19 cellular contexts compared by ENCODE assay signal in the genomic region with DNA sequence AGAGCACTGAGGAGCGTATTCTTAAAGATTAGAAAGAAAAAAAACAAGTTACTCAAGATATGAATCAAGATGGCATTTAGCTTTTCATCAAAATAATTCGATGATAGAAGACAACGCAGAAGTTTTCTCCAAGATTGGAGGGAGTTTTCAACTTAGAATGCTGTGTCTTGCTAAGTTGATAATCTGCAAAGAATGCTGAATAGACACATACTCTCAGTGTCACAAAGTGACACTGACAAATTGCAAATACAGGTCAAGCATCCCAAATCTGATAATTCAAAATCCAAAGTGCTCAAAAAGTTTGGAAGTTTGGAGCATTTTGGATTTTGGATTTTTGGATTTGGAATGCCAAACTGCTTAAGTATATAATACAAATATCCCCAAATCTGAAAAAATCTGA.
DNase-seq lines count a peak whose midpoint lies in the region; ATAC-seq and TF ChIP-seq lines count a peak whose summit lies in the region.
"Had no signal": no experiment of that assay in that cellular context is flagged by ENCODE, and none has a peak within 500 bp of the region (broad histone marks: within the 10 kb centered on the region; RNA-seq: fewer than 3 reads in every experiment).

No MANE protein-coding gene starts in this region.

- no peak overlapping the region for H2AK5ac ChIP-seq in IMR-90 (ENCODE audit: low read depth, low read length)

- peaks cover 3% of the 10 kb centered on the region; the same call in 1 of the 2 replicates for H3K36me3 ChIP-seq in GM23338 (ENCODE audit: insufficient read depth)
- H3K36me3 ChIP-seq in IMR-90 (ENCODE audit: control insufficient read depth, insufficient read depth, low read length), result no peaks in the 10 kb centered on the region
- no peaks in the 10 kb centered on the region for H3K36me3 ChIP-seq in HAP-1 (replicated peaks)
- H3K36me3 ChIP-seq: BLaER1 had no signal

- no peaks in the 10 kb centered on the region for H3K9me3 ChIP-seq in IMR-90 (ENCODE audit: control insufficient read depth, insufficient read depth, low read length)
- H3K9me3 ChIP-seq in HAP-1, result no peaks in the 10 kb centered on the region
- H3K9me3 ChIP-seq: BLaER1, Caco-2 had no signal

- H3K79me2 ChIP-seq in GM23338 (replicated peaks; ENCODE audit: insufficient read depth), result 0 out of 2 replicates have a peak, but pooled peaks cover 7% of the 10 kb centered on the region

- no CpG with 5 or more reads among the region's 3 CpGs for WGBS in IMR-90 (ENCODE audit: extremely low coverage in 2 of 2, insufficient read length in 1 of 2), 2 experiments

- H3K27me3 Mint-ChIP-seq in GM23338 (ENCODE audit: insufficient read depth, low read depth, poor library complexity) (no peaks in the 10 kb centered on the region), neural crest cell (ENCODE audit: low read depth) (no peaks in the 10 kb centered on the region)
- H3K27me3 Mint-ChIP-seq: B cell; CD4-positive, CD25-positive, alpha-beta regulatory T cell had no signal

- H3K9me3 Mint-ChIP-seq in GM23338, result no peaks in the 10 kb centered on the region; the same call in 2 of the 3 replicates
- no peaks in the 10 kb centered on the region for H3K9me3 Mint-ChIP-seq in neural crest cell
- H3K9me3 Mint-ChIP-seq: CD8-positive, alpha-beta T cell had no signal

- H3K36me3 Mint-ChIP-seq in GM23338 (ENCODE audit: low read depth) (peaks cover 3% of the 10 kb centered on the region; the same call in 1 of the 3 replicates), neural crest cell (ENCODE audit: low read depth) (peaks cover 14% of the 10 kb centered on the region)

- H3K27ac Mint-ChIP-seq in GM23338 (peak overlapping the region; percentile 1; the same call in 1 of the 2 replicates), neural crest cell (ENCODE audit: unreplicated experiment) (peak overlapping the region; percentile 29)
- H3K27ac Mint-ChIP-seq: B cell; CD4-positive, CD25-positive, alpha-beta regulatory T cell; CD8-positive, alpha-beta T cell had no signal

- dilution Hi-C loops in IMR-90 (cut with HindIII; ENCODE audit: low sequenced_read_pairs, unreplicated experiment), result no loop called here

- DNase-seq in GM23338 (ENCODE audit: low spot score), result no peak
- DNase-seq in IMR-90, result no peak
- DNase-seq in neural crest cell (ENCODE audit: low read depth, low spot score), result no peak
- no peak for DNase-seq in NCI-H446 (lab: John Stamatoyannopoulos, UW)
- DNase-seq in HAP-1 (ENCODE audit: low spot score in 2 of 2), result no peak
- no peak for DNase-seq in DMS 273 treated with DMSO at 0.1 percent for 48 hours (lab: John Stamatoyannopoulos, UW)
- DNase-seq: Caco-2; CD4-positive, CD25-positive, alpha-beta regulatory T cell; CD8-positive, alpha-beta T cell; DMS79; EL; GDM1; GM23248; H7 had no signal

- H4K5ac ChIP-seq in IMR-90 (ENCODE audit: low read depth, low read length), result no peak overlapping the region

- H3K27me3 ChIP-seq in GM23338 (ENCODE audit: insufficient read depth), result no peaks in the 10 kb centered on the region
- H3K27me3 ChIP-seq in IMR-90 (ENCODE audit: control insufficient read depth, insufficient read depth, low read length), result no peaks in the 10 kb centered on the region
- H3K27me3 ChIP-seq in HAP-1 (ENCODE audit: low read depth), result no peaks in the 10 kb centered on the region
- H3K27me3 ChIP-seq: BLaER1 had no signal

- H2BK15ac ChIP-seq in IMR-90 (ENCODE audit: low read depth, low read length), result no peak overlapping the region

- no peak overlapping the region for H3K4me3 ChIP-seq in GM23338
- H3K4me3 ChIP-seq in IMR-90 (ENCODE audit: insufficient read depth, low read depth, low read length), result no peak overlapping the region
- H3K4me3 ChIP-seq in HAP-1, result no peak overlapping the region
- H3K4me3 ChIP-seq: BLaER1, GM12878, GM23248 had no signal

- in situ Hi-C loops in IMR-90 (cut with MboI; ENCODE audit: low sequenced_read_pairs) (no loop called here), HAP-1 (cut with MboI; ENCODE audit: low sequenced_read_pairs) (no loop called here)

- TF ChIP-seq POLR2A in IMR-90 (IDR thresholded peaks at IDR 0.05; ENCODE audit: low read depth, low read length), result no peak

- H3K14ac ChIP-seq in IMR-90 (replicated peaks; ENCODE audit: low read depth, low read length), result no peak overlapping the region

- H4K20me1 ChIP-seq in GM23338 (replicated peaks; ENCODE audit: insufficient read depth) (no peaks in the 10 kb centered on the region), IMR-90 (ENCODE audit: insufficient read depth, low read length) (no peaks in the 10 kb centered on the region)
- H4K20me1 ChIP-seq: BLaER1 had no signal

- no peak overlapping the region for H3K4me3 Mint-ChIP-seq in GM23338
- H3K4me3 Mint-ChIP-seq in neural crest cell, result no peak overlapping the region
- H3K4me3 Mint-ChIP-seq: B cell; CD4-positive, CD25-positive, alpha-beta regulatory T cell; CD8-positive, alpha-beta T cell had no signal

- H3K56ac ChIP-seq in IMR-90 (ENCODE audit: extremely low read depth, insufficient read depth, low read length), result no peak overlapping the region

- no peak for TF ChIP-seq RAD21 in IMR-90 (IDR thresholded peaks at IDR 0.05; ENCODE audit: low read length)

- no peak overlapping the region for H3K27ac ChIP-seq in GM23338 (ENCODE audit: low read depth)
- no peak overlapping the region for H3K27ac ChIP-seq in IMR-90 (ENCODE audit: insufficient read depth, low read length)
- H3K27ac ChIP-seq: BLaER1, C4-2B, GM23248 had no signal

- H2AFZ ChIP-seq in GM23338, result no peak overlapping the region
- H2AFZ ChIP-seq in IMR-90 (replicated peaks; ENCODE audit: low read length, poor library complexity), result no peak overlapping the region
- H2AFZ ChIP-seq: GM23248 had no signal

- BruUV-seq in IMR-90 (replicated peaks; lab: Mats Ljungman, UMichigan), result no TSS peak

- H3K9me2 ChIP-seq in GM23338 (ENCODE audit: insufficient read depth), result no peaks in the 10 kb centered on the region

- no peak overlapping the region for H3K23ac ChIP-seq in IMR-90 (ENCODE audit: low read depth, low read length)

- ATAC-seq in GM23338 (no peak), IMR-90 (ENCODE audit: low read depth) (no peak)
- ATAC-seq: CD8-positive, alpha-beta T cell; GM12878; HCT116 had no signal

- H4K91ac ChIP-seq in IMR-90 (ENCODE audit: insufficient read depth, low read depth, low read length), result no peak overlapping the region

- H3K4me1 ChIP-seq in GM23338 (ENCODE audit: insufficient read depth), result no peaks in the 10 kb centered on the region
- H3K4me1 ChIP-seq in IMR-90 (ENCODE audit: control insufficient read depth, insufficient read depth, low read length), result no peaks in the 10 kb centered on the region
- H3K4me1 ChIP-seq in HAP-1, result no peaks in the 10 kb centered on the region
- H3K4me1 ChIP-seq: Caco-2 had no signal

- H2AK9ac ChIP-seq in IMR-90 (replicated peaks; ENCODE audit: low read depth, low read length, poor library complexity), result no peak overlapping the region

- H2BK5ac ChIP-seq in IMR-90 (ENCODE audit: low read depth, low read length, poor library complexity, severe bottlenecking), result no peak overlapping the region

- H3K18ac ChIP-seq in IMR-90 (ENCODE audit: low read depth, low read length), result no peak overlapping the region

- no peak overlapping the region for H3K4ac ChIP-seq in IMR-90 (ENCODE audit: low read depth, low read length)

- H3F3A ChIP-seq in GM23338 (replicated peaks; ENCODE audit: low read depth), result no peaks in the 10 kb centered on the region

- no peak overlapping the region for H2BK20ac ChIP-seq in IMR-90 (ENCODE audit: low read depth, low read length)

- POLR2A ChIA-PET in IMR-90 (lab: Charles Lee; ENCODE audit: unreplicated experiment), result no interaction called here

- no peak overlapping the region for H3K9ac ChIP-seq in IMR-90 (ENCODE audit: low read depth, low read length)
- H3K9ac ChIP-seq: BLaER1, GM23248 had no signal

- H2BK120ac ChIP-seq in IMR-90 (ENCODE audit: low read depth, low read length), result no peak overlapping the region

- no peak overlapping the region for H4K8ac ChIP-seq in IMR-90 (ENCODE audit: low read depth in 2 of 2, low read length in 2 of 2)

- H3K79me1 ChIP-seq in IMR-90 (ENCODE audit: low read depth in 1 of 2, low read length in 2 of 2), result no peaks in the 10 kb centered on the region

- no peaks in the 10 kb centered on the region for H3K9me1 ChIP-seq in IMR-90 (ENCODE audit: insufficient read depth, low read length)

- H3K4me1 Mint-ChIP-seq in GM23338 (no peaks in the 10 kb centered on the region), neural crest cell (peaks cover 6% of the 10 kb centered on the region)
- H3K4me1 Mint-ChIP-seq: CD4-positive, CD25-positive, alpha-beta regulatory T cell had no signal

- intact Hi-C loops in IMR-90 (cut with micrococcal nuclease), result no loop called here

- no peak overlapping the region for H3K4me2 ChIP-seq in GM23338
- no peak overlapping the region for H3K4me2 ChIP-seq in IMR-90 (ENCODE audit: low read depth, low read length)
- H3K4me2 ChIP-seq: BLaER1 had no signal

- CTCF ChIA-PET in IMR-90 (lab: Yijun Ruan, JAX), result no interaction called here

- no peak for TF ChIP-seq CTCF in GM23338 (conservative IDR thresholded peaks at IDR 0.05; ENCODE audit: low read depth in 2 of 2)
- no peak for TF ChIP-seq CTCF in IMR-90 (conservative IDR thresholded peaks at IDR 0.05; ENCODE audit: low read depth, low read length)
- no peak for TF ChIP-seq CTCF in neural crest cell (conservative IDR thresholded peaks at IDR 0.05)

TF ChIP-seq in IMR-90, 13 proteins besides CTCF, POLR2A, EP300 and RAD21:
- TF ChIP-seq FOS (IDR thresholded peaks at IDR 0.05; ENCODE audit: low read depth, low read length), result no peak
- peak; percentile 64 for TF ChIP-seq MAFK (IDR thresholded peaks at IDR 0.05; ENCODE audit: low read depth, low read length)
TF ChIP-seq in IMR-90: peak in this region for 1.
